ENCODE assay signal across 2 cellular contexts in genomic region chr2:20185176-20186022, GRCh38.
TF ChIP-seq lines count a peak whose summit lies in the region.

No MANE protein-coding gene starts in this region.

TF ChIP-seq in WTC11, 78 proteins besides CTCF, POLR2A, EP300 and RAD21 (continued from another document):
- no peak for TF ChIP-seq ZNF396 (CRISPR knock-in tag; IDR thresholded peaks at IDR 0.05; ENCODE audit: borderline replicate concordance)
- no peak for TF ChIP-seq MAX (CRISPR knock-in tag; IDR thresholded peaks at IDR 0.05)
- no peak for TF ChIP-seq ZNF532 (CRISPR knock-in tag; IDR thresholded peaks at IDR 0.05; ENCODE audit: borderline replicate concordance)
- TF ChIP-seq E2F4 (CRISPR knock-in tag; IDR thresholded peaks at IDR 0.05; ENCODE audit: borderline replicate concordance, low read depth): no peak
- TF ChIP-seq ZNF512 (CRISPR knock-in tag; IDR thresholded peaks at IDR 0.05; ENCODE audit: borderline replicate concordance): no peak

TF ChIP-seq in HepG2, 621 proteins besides CTCF, POLR2A, EP300 and RAD21 (continued from another document):
- TF ChIP-seq MXD1 (CRISPR knock-in tag; IDR thresholded peaks at IDR 0.05): 0 out of 2 replicates have a peak, but pooled peaks have one; percentile 23
- no peak for TF ChIP-seq ZNF484 (CRISPR knock-in tag; IDR thresholded peaks at IDR 0.05; ENCODE audit: borderline replicate concordance, low read depth)
- TF ChIP-seq RORA (CRISPR knock-in tag; IDR thresholded peaks at IDR 0.05): no peak
- no peak for TF ChIP-seq ARNTL (CRISPR knock-in tag; IDR thresholded peaks at IDR 0.05)
- no peak for TF ChIP-seq ZNF549 (CRISPR knock-in tag; IDR thresholded peaks at IDR 0.05)
- no peak for TF ChIP-seq FOXC1 (CRISPR knock-in tag; IDR thresholded peaks at IDR 0.05; ENCODE audit: borderline replicate concordance)
- no peak for TF ChIP-seq BHLHE40 (IDR thresholded peaks at IDR 0.05; ENCODE audit: low read length)
- TF ChIP-seq KLF11 (CRISPR knock-in tag; IDR thresholded peaks at IDR 0.05): no peak
- TF ChIP-seq RARA (CRISPR knock-in tag; IDR thresholded peaks at IDR 0.05): 0 out of 2 replicates have a peak, but pooled peaks have one; percentile 6
- TF ChIP-seq ZNF263 (CRISPR knock-in tag; IDR thresholded peaks at IDR 0.05): peak; percentile 86
- TF ChIP-seq GABPA (IDR thresholded peaks at IDR 0.05; ENCODE audit: low read depth, low read length): no peak
- no peak for TF ChIP-seq GABPA (CRISPR knock-in tag; IDR thresholded peaks at IDR 0.05; ENCODE audit: low read depth)
- no peak for TF ChIP-seq MAZ (IDR thresholded peaks at IDR 0.05; ENCODE audit: borderline replicate concordance, low read depth, low read length)
- TF ChIP-seq MAZ (CRISPR knock-in tag; IDR thresholded peaks at IDR 0.05; ENCODE audit: low read depth): no peak
- TF ChIP-seq TFE3 (CRISPR knock-in tag; IDR thresholded peaks at IDR 0.05): no peak
- peak; percentile 5; the same call in 1 of the 2 replicates for TF ChIP-seq PRDM10 (CRISPR knock-in tag; IDR thresholded peaks at IDR 0.05; ENCODE audit: low read depth)
- TF ChIP-seq ZNF317 (CRISPR knock-in tag; IDR thresholded peaks at IDR 0.05): no peak
- TF ChIP-seq IKZF5 (CRISPR knock-in tag; IDR thresholded peaks at IDR 0.05): no peak
- peak; percentile 28; the same call in 1 of the 2 replicates for TF ChIP-seq GABPB1 (CRISPR knock-in tag; IDR thresholded peaks at IDR 0.05)
- no peak for TF ChIP-seq ZNF709 (CRISPR knock-in tag; IDR thresholded peaks at IDR 0.05)
- no peak for TF ChIP-seq RFX1 (IDR thresholded peaks at IDR 0.05)
